Comparison of ENCODE assay signal across 21 cellular contexts in genomic region chr10:9160275-9160674, GRCh38.
DNase-seq lines count a peak whose midpoint lies in the region; ATAC-seq, FAIRE-seq and TF ChIP-seq lines count a peak whose summit lies in the region.
"Had no signal": no experiment of that assay in that cellular context is flagged by ENCODE, and none has a peak within 500 bp of the region (broad histone marks: within the 10 kb centered on the region; RNA-seq: fewer than 3 reads in every experiment).

No MANE protein-coding gene starts in this region.

- H3K27ac ChIP-seq in breast epithelium (no peak overlapping the region), K562 (ENCODE audit: extremely low read depth, low read depth, low read length) (no peak overlapping the region)
- H3K27ac ChIP-seq: 22Rv1; A549; BLaER1 treated with 17β-estradiol and CSF1 and Interleukin-3, amounts not matched to agents 10 nM and 100 nM; C4-2B had no signal

- H3K36me3 ChIP-seq in breast epithelium, result no peaks in the 10 kb centered on the region
- no peaks in the 10 kb centered on the region for H3K36me3 ChIP-seq in K562 (ENCODE audit: control insufficient read depth, insufficient read depth, low read length)
- H3K36me3 ChIP-seq: BLaER1 treated with 17β-estradiol and CSF1 and Interleukin-3, amounts not matched to agents 10 nM and 100 nM had no signal

- no peaks in the 10 kb centered on the region for H4K20me1 ChIP-seq in K562 (replicated peaks; ENCODE audit: control insufficient read depth, insufficient read depth, low read length)
- H4K20me1 ChIP-seq: BLaER1 treated with 17β-estradiol and CSF1 and Interleukin-3, amounts not matched to agents 10 nM and 100 nM had no signal

- DNase-seq in MCF 10A (ENCODE audit: unreplicated experiment) (no peak), breast epithelium (ENCODE audit: low spot score in 2 of 2) (no peak), K562 (ENCODE audit: extremely low read depth in 1 of 4, low spot score in 3 of 4) (no peak)
- DNase-seq: AML-193; Caco-2; Calu3; CD4-positive, alpha-beta T cell; CD8-positive, alpha-beta T cell; DMS79 treated with DMSO at 0.1 percent for 48 hours; GF-D8 had no signal

- no peak overlapping the region for H2AFZ ChIP-seq in K562 (ENCODE audit: low read depth, low read length)

- FAIRE-seq in K562 (lab: Jason Lieb, UNC), result no peak
- FAIRE-seq: A549, D721Med, G401.6, GM12891, GM18507 had no signal

- no peaks in the 10 kb centered on the region for H3K36me3 Mint-ChIP-seq in MCF 10A (ENCODE audit: insufficient read depth, unreplicated experiment)

- no peaks in the 10 kb centered on the region for H3K27me3 ChIP-seq in breast epithelium
- H3K27me3 ChIP-seq in K562 (ENCODE audit: control insufficient read depth in 2 of 2, insufficient read depth in 2 of 2, low read length in 2 of 2), result no peaks in the 10 kb centered on the region
- H3K27me3 ChIP-seq: BLaER1 treated with 17β-estradiol and CSF1 and Interleukin-3, amounts not matched to agents 10 nM and 100 nM had no signal

- TF ChIP-seq CTCF in MCF 10A (IDR thresholded peaks at IDR 0.05; ENCODE audit: unreplicated experiment), result no peak
- no peak for TF ChIP-seq CTCF in breast epithelium (IDR thresholded peaks at IDR 0.05)
- TF ChIP-seq CTCF in K562 (IDR thresholded peaks at IDR 0.05 in 2 of 3, conservative IDR thresholded peaks at IDR 0.05 in 1 of 3; ENCODE audit: insufficient read depth in 2 of 3, low read depth in 1 of 3, low read length in 3 of 3), result no peak

- no peak overlapping the region for H3K9ac ChIP-seq in K562 (ENCODE audit: insufficient read depth in 1 of 2, low read depth in 2 of 2, low read length in 2 of 2)
- H3K9ac ChIP-seq: BLaER1 treated with 17β-estradiol and CSF1 and Interleukin-3, amounts not matched to agents 10 nM and 100 nM had no signal

- TF ChIP-seq RAD21 in K562 (CRISPR knock-in tag; conservative IDR thresholded peaks at IDR 0.05 in 1 of 2, IDR thresholded peaks at IDR 0.05 in 1 of 2), result no peak

- H3K27ac Mint-ChIP-seq in MCF 10A (ENCODE audit: low read depth, unreplicated experiment), result peak overlapping the region; percentile 10
- H3K27ac Mint-ChIP-seq: B cell; CD4-positive, alpha-beta T cell; CD8-positive, alpha-beta T cell had no signal

- TF ChIP-seq POLR2A in breast epithelium (IDR thresholded peaks at IDR 0.05), result no peak
- no peak for TF ChIP-seq POLR2A in K562 (conservative IDR thresholded peaks at IDR 0.05)

- H3K9me3 ChIP-seq in breast epithelium, result peaks cover 7 to 27% of the 10 kb centered on the region in 2 donors
- no peaks in the 10 kb centered on the region; the same call in 1 of the 2 replicates for H3K9me3 ChIP-seq in K562 (replicated peaks; ENCODE audit: control insufficient read depth, insufficient read depth, low read depth, low read length)
- H3K9me3 ChIP-seq: Caco-2 had no signal

- peaks cover 13% of the 10 kb centered on the region for H3K9me3 Mint-ChIP-seq in MCF 10A (ENCODE audit: unreplicated experiment)

- 4% methylated on average over 2 of the region's 2 CpGs for WGBS in K562 (ENCODE audit: insufficient coverage, low coverage, missing lambda C conversion rate)

- BruUV-seq in MCF 10A (replicated peaks; lab: Mats Ljungman, UMichigan) (no TSS peak), K562 (replicated peaks; lab: Mats Ljungman, UMichigan) (no TSS peak)

- in situ Hi-C loops in K562 (cut with MboI), result no loop called here

- no peak for TF ChIP-seq EP300 in K562 (IDR thresholded peaks at IDR 0.05; ENCODE audit: low read length)

- H3K4me1 ChIP-seq in breast epithelium (no peaks in the 10 kb centered on the region), K562 (replicated peaks in 1 of 2; ENCODE audit: control insufficient read depth in 2 of 2, insufficient read depth in 2 of 2, low read length in 2 of 2) (no peaks in the 10 kb centered on the region)
- H3K4me1 ChIP-seq: A549; BLaER1 treated with 17β-estradiol and CSF1 and Interleukin-3, amounts not matched to agents 10 nM and 100 nM; Caco-2 had no signal

- no peak overlapping the region for H3K4me2 ChIP-seq in K562 (ENCODE audit: insufficient read depth, low read length)
- H3K4me2 ChIP-seq: A549; BLaER1 treated with 17β-estradiol and CSF1 and Interleukin-3, amounts not matched to agents 10 nM and 100 nM had no signal

- POLR2A ChIA-PET in MCF 10A (lab: Yijun Ruan, JAX) (no interaction called here), K562 (lab: Yijun Ruan, JAX) (no interaction called here)

- H3K9me1 ChIP-seq in K562 (ENCODE audit: control insufficient read depth, insufficient read depth, low read length), result no peaks in the 10 kb centered on the region

- no peaks in the 10 kb centered on the region for H3K27me3 Mint-ChIP-seq in MCF 10A (ENCODE audit: insufficient read depth, unreplicated experiment)
- H3K27me3 Mint-ChIP-seq: B cell; CD4-positive, alpha-beta T cell had no signal

- H3K4me1 Mint-ChIP-seq in MCF 10A (ENCODE audit: insufficient read depth, unreplicated experiment), result peaks cover 12% of the 10 kb centered on the region
- H3K4me1 Mint-ChIP-seq: B cell had no signal

- H3K4me3 Mint-ChIP-seq in MCF 10A (ENCODE audit: unreplicated experiment), result no peak overlapping the region
- H3K4me3 Mint-ChIP-seq: B cell; CD4-positive, alpha-beta T cell; CD8-positive, alpha-beta T cell had no signal

- CTCF ChIA-PET in MCF 10A (lab: Yijun Ruan, JAX), result interaction anchor here (1.6 kb wide), 1 partner anchor 48 kb away, joined by 6 read pairs; no protein-coding TSS in a partner anchor
- CTCF ChIA-PET in K562 (lab: Yijun Ruan, JAX; ENCODE audit: low intra/inter-chr PET ratio), result no interaction called here

- ATAC-seq in K562 (no peak), GM19351 (IDR thresholded peaks at IDR 0.05; ENCODE audit: unreplicated experiment) (no peak), HG03139 (IDR thresholded peaks at IDR 0.05; ENCODE audit: unreplicated experiment) (no peak)
- ATAC-seq: A549; CD8-positive, alpha-beta T cell had no signal

- intact Hi-C loops in MCF 10A (cut with micrococcal nuclease) (no loop called here), breast epithelium (cut with DNase I; ENCODE audit: low total_unique reads) (no loop called here), K562 (cut with micrococcal nuclease) (no loop called here)

- H3K79me2 ChIP-seq in K562 (ENCODE audit: control insufficient read depth, insufficient read depth, low read length), result no peaks in the 10 kb centered on the region

- H3K4me3 ChIP-seq in breast epithelium, result no peak overlapping the region
- H3K4me3 ChIP-seq in K562, result no peak overlapping the region
- H3K4me3 ChIP-seq: A549; BLaER1 treated with 17β-estradiol and CSF1 and Interleukin-3, amounts not matched to agents 10 nM and 100 nM had no signal

TF ChIP-seq in K562, 482 proteins besides CTCF, POLR2A, EP300 and RAD21:
- TF ChIP-seq ZFP36 (IDR thresholded peaks at IDR 0.05; ENCODE audit: low read depth, low read length, partially characterized antibody) (peak; percentile 27), ZNF586 (CRISPR knock-in tag; conservative IDR thresholded peaks at IDR 0.05) (no peak)
